8 cellular contexts compared by ENCODE assay signal in genomic region chr17:45468293-45469203, GRCh38. TPM values are rescaled to one million over a fixed set of nuclear protein-coding genes. Genes with fewer than 3 reads are reported as not detected.
DNase-seq lines count a peak whose midpoint lies in the region; ATAC-seq and TF ChIP-seq lines count a peak whose summit lies in the region.
"Not testable (repeated sequence)": the region's sequence is repeated elsewhere in the genome, so short reads cannot be mapped to it uniquely, and the experiment has no call there.

No MANE protein-coding gene starts in this region.

- H3K27ac ChIP-seq in Karpas-422 (ENCODE audit: low read length) (peak overlapping the region; percentile 51), breast epithelium (peak overlapping the region; percentile 45 to 50), esophagus (ENCODE audit: low read depth in 2 of 2, low read length in 1 of 2) (peak overlapping the region; percentile 79 to 82), transverse colon (peak overlapping the region; percentile 67 to 80 (median 76))
- not testable (repeated sequence) for H3K27ac ChIP-seq in RWPE2 (ENCODE audit: poor library complexity, severe bottlenecking); naive thymus-derived CD4-positive, alpha-beta T cell (ENCODE audit: low read depth, low read length)

- not testable (repeated sequence) for H3K79me2 ChIP-seq in Karpas-422 (ENCODE audit: low read length)

- H3K4me1 ChIP-seq in Karpas-422 (ENCODE audit: low read length): peaks cover 15% of the 10 kb centered on the region
- not testable (repeated sequence) for H3K4me1 ChIP-seq in RWPE2 (ENCODE audit: insufficient read depth, poor library complexity, severe bottlenecking); breast epithelium; esophagus (ENCODE audit: control insufficient read depth in 2 of 2, insufficient read depth in 2 of 2, low read length in 1 of 2); naive thymus-derived CD4-positive, alpha-beta T cell (ENCODE audit: control insufficient read depth in 2 of 2, insufficient read depth in 2 of 2, low read length in 2 of 2); transverse colon

- H3K9me2 ChIP-seq in Karpas-422 (replicated peaks; ENCODE audit: insufficient read depth, low read length): not testable (repeated sequence)

- not testable (repeated sequence) for H2AFZ ChIP-seq in Karpas-422 (ENCODE audit: low read length)

- CTCF ChIA-PET in Calu3 (lab: Charles Lee); naive thymus-derived CD4-positive, alpha-beta T cell (lab: Charles Lee): not testable (repeated sequence)

- POLR2A ChIA-PET in naive thymus-derived CD4-positive, alpha-beta T cell (lab: Charles Lee): not testable (repeated sequence)

- H3K4me3 Mint-ChIP-seq in Calu3 (ENCODE audit: low read depth, unreplicated experiment): peak overlapping the region; percentile 62
- H3K4me3 Mint-ChIP-seq in naive thymus-derived CD4-positive, alpha-beta T cell: not testable (repeated sequence)

- not testable (repeated sequence) for H3K9me3 ChIP-seq in Karpas-422 (ENCODE audit: low read length); RWPE2 (ENCODE audit: severe bottlenecking); breast epithelium; esophagus (ENCODE audit: control insufficient read depth in 2 of 2, insufficient read depth in 1 of 2, low read depth in 1 of 2, low read length in 1 of 2); naive thymus-derived CD4-positive, alpha-beta T cell (ENCODE audit: control insufficient read depth in 2 of 3, low read length in 3 of 3); transverse colon

- in situ Hi-C loops in transverse colon (cut with MboI; ENCODE audit: low pct_ligation_motif_present in 1 of 4, low pct_unique_long_range_greater_than_20kb in 1 of 4, low sequenced_read_pairs in 3 of 4): not testable (repeated sequence)

- H3K9ac ChIP-seq in Karpas-422 (ENCODE audit: low read length): not testable (repeated sequence)

- TF ChIP-seq EP300 in transverse colon (IDR thresholded peaks at IDR 0.05; ENCODE audit: low read depth): not testable (repeated sequence)

- BruUV-seq in Calu3 (replicated peaks; lab: Mats Ljungman, UMichigan): not testable (repeated sequence)

- H3K4me2 ChIP-seq in Karpas-422 (ENCODE audit: low read depth, low read length, poor library complexity, severe bottlenecking): not testable (repeated sequence)

- not testable (repeated sequence) for H3K27me3 ChIP-seq in Karpas-422 (ENCODE audit: low read length); RWPE2 (ENCODE audit: insufficient read depth, poor library complexity, severe bottlenecking); breast epithelium; esophagus (ENCODE audit: control insufficient read depth in 1 of 2, insufficient read depth in 2 of 2, low read length in 2 of 2); naive thymus-derived CD4-positive, alpha-beta T cell (ENCODE audit: control insufficient read depth in 2 of 2, insufficient read depth in 2 of 2, low read length in 2 of 2); transverse colon

- 65 to 75% methylated on average over 12 to 14 of the region's 14 CpGs for WGBS in esophagus, 2 donors
- 73 to 81% methylated on average over 4 to 7 of the region's 14 CpGs for WGBS in transverse colon (ENCODE audit: low coverage in 1 of 2), 2 donors

- H3K36me3 ChIP-seq in Karpas-422 (ENCODE audit: insufficient read depth, low read length); breast epithelium; esophagus (ENCODE audit: control insufficient read depth in 2 of 2, insufficient read depth in 2 of 2, low read length in 1 of 2); transverse colon: not testable (repeated sequence)
- H3K36me3 ChIP-seq in RWPE2 (ENCODE audit: low read depth): peaks cover 10% of the 10 kb centered on the region; the same call in 1 of the 2 replicates
- peaks cover 0 to 10% (median 0%) of the 10 kb centered on the region in 3 experiments for H3K36me3 ChIP-seq in naive thymus-derived CD4-positive, alpha-beta T cell (ENCODE audit: control insufficient read depth in 2 of 3, insufficient read depth in 3 of 3, low read length in 3 of 3)

- not testable (repeated sequence) for H4K20me1 ChIP-seq in Karpas-422 (ENCODE audit: insufficient read depth, low read depth, low read length)

- not testable (repeated sequence) for TF ChIP-seq CTCF in Calu3 (IDR thresholded peaks at IDR 0.05; ENCODE audit: unreplicated experiment); RWPE2 (IDR thresholded peaks at IDR 0.05; ENCODE audit: poor library complexity, severe bottlenecking); breast epithelium (IDR thresholded peaks at IDR 0.05); transverse colon (IDR thresholded peaks at IDR 0.05)

- H3K27ac Mint-ChIP-seq in Calu3 (ENCODE audit: unreplicated experiment): peak overlapping the region; percentile 89
- peak overlapping the region in 1 of 9 donors; percentile 25 for H3K27ac Mint-ChIP-seq in naive thymus-derived CD4-positive, alpha-beta T cell

- H3K27me3 Mint-ChIP-seq in Calu3 (ENCODE audit: unreplicated experiment); naive thymus-derived CD4-positive, alpha-beta T cell: not testable (repeated sequence)

- not testable (repeated sequence) for H3K9me3 Mint-ChIP-seq in Calu3 (ENCODE audit: low read depth, unreplicated experiment); naive thymus-derived CD4-positive, alpha-beta T cell

- intact Hi-C loops in Calu3 (cut with micrococcal nuclease; ENCODE audit: unreplicated experiment): loop anchor here (5.0 kb wide), 1 partner anchor 41 kb away; no protein-coding TSS in a partner anchor
- intact Hi-C loops in breast epithelium (cut with DNase I; ENCODE audit: low total_unique reads); left colon (cut with DNase I, micrococcal nuclease); naive thymus-derived CD4-positive, alpha-beta T cell (cut with micrococcal nuclease); transverse colon (cut with DNase I; ENCODE audit: low total_unique reads): not testable (repeated sequence)

- H3K4me3 ChIP-seq in Karpas-422 (ENCODE audit: low read length); RWPE2 (ENCODE audit: severe bottlenecking); breast epithelium; esophagus (ENCODE audit: low read depth in 1 of 2, low read length in 2 of 2); naive thymus-derived CD4-positive, alpha-beta T cell (ENCODE audit: low read length); transverse colon: not testable (repeated sequence)

- H3K36me3 Mint-ChIP-seq in Calu3 (ENCODE audit: insufficient read depth, unreplicated experiment): peaks cover 19% of the 10 kb centered on the region
- H3K36me3 Mint-ChIP-seq in naive thymus-derived CD4-positive, alpha-beta T cell: peaks cover 0 to 19% (median 0%) of the 10 kb centered on the region in 5 donors

- peaks cover 27% of the 10 kb centered on the region for H3K4me1 Mint-ChIP-seq in Calu3 (ENCODE audit: low read depth, unreplicated experiment)
- not testable (repeated sequence) for H3K4me1 Mint-ChIP-seq in naive thymus-derived CD4-positive, alpha-beta T cell

- peak; percentile 55 for ATAC-seq in RWPE2 (ENCODE audit: low read depth)
- ATAC-seq in left colon: peak; percentile 79
- peak; percentile 20 for ATAC-seq in naive thymus-derived CD4-positive, alpha-beta T cell

- not testable (repeated sequence) for TF ChIP-seq POLR2A in breast epithelium (IDR thresholded peaks at IDR 0.05); transverse colon (IDR thresholded peaks at IDR 0.05)

- DNase-seq in Calu3: peak; percentile 84
- DNase-seq in Karpas-422; RWPE2 (ENCODE audit: low spot score); naive thymus-derived CD4-positive, alpha-beta T cell: not testable (repeated sequence)
- DNase-seq in breast epithelium (ENCODE audit: low spot score in 2 of 2): peak; percentile 65 to 74
- peak in 1 of 2 donors; percentile 27 for DNase-seq in left colon
- DNase-seq in transverse colon: peak; percentile 65

RNA-seq across cellular contexts. Expression of gene PLEKHM1, which starts 22.0 kb away (rescaled TPM):
- total RNA-seq in Calu3 (2022) (82.4 and 107 TPM in 2 replicates), breast epithelium (10 to 100 TPM; 31.5 to 49.0 (median 36.9) TPM), left colon (10 to 100 TPM; 56.9 to 73.7 TPM), transverse colon (100 to 1,000 TPM in 1 of 4 donors, 10 to 100 TPM in 3; 43.6 to 111 (median 47.6) TPM)
- 30.4 and 43.1 TPM in 2 replicates for total RNA-seq in Karpas-422 (2014; rRNA removed; shearing (Covaris generic); ENCODE audit: low replicate concordance)
- 10 to 100 TPM; 43.9 to 80.4 TPM for polyA plus RNA-seq in esophagus
- 100 to 1,000 TPM in 2 of 5 experiments, 10 to 100 TPM in 3; 58.2 to 111 (median 80.4) TPM for total RNA-seq in naive thymus-derived CD4-positive, alpha-beta T cell
- polyA plus RNA-seq in naive thymus-derived CD4-positive, alpha-beta T cell: 10 to 100 TPM; 11.5 to 21.2 TPM

RNA-seq across cellular contexts. Expression of gene ARHGAP27, which starts 35.9 kb away (rescaled TPM):
- total RNA-seq in Calu3 (2022) (104 and 125 TPM in 2 replicates), breast epithelium (10 to 100 TPM; 17.3 to 28.8 (median 17.6) TPM), left colon (100 to 1,000 TPM; 146 to 165 TPM), transverse colon (100 to 1,000 TPM; 194 to 489 (median 294) TPM)
- 24.9 and 42.7 TPM in 2 replicates for total RNA-seq in Karpas-422 (2014; rRNA removed; shearing (Covaris generic); ENCODE audit: low replicate concordance)
- 100 to 1,000 TPM in 1 of 2 donors, 10 to 100 TPM in 1; 100.0 to 211 TPM for polyA plus RNA-seq in esophagus
- 100 to 1,000 TPM in 3 of 5 experiments, 10 to 100 TPM in 2; 53.4 to 126 (median 109) TPM for total RNA-seq in naive thymus-derived CD4-positive, alpha-beta T cell
- 10 to 100 TPM; 20.1 to 38.9 TPM for polyA plus RNA-seq in naive thymus-derived CD4-positive, alpha-beta T cell

Comparison
In these comparisons a context has a peak if more than half of its experiments do, and no peak if none do; other contexts are left out.
1. ATAC-seq: peak in every context shown above with its lines; median percentile 79 in left colon; 55 in RWPE2; 20 in naive thymus-derived CD4-positive, alpha-beta T cell.